16 cellular contexts compared by ENCODE assay signal in the genomic region with DNA sequence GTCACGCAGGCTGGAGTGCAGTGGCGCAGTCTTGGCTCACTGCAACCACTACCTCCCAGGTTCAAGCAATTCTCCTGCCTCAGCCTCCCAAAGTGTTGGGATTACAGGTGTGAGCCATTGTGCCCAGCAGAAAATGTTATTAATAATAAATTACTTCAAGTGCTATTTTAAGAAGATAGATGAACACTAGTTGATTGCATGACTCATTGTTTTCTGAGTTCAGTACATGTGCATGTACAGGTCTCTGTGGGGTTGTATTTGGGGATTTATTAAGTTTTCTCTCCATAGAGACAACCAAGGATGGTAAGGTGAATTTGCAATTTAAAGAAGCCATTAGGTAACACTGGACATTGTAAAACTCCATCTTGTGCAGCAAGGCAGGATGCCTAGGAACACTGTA. TPM values are rescaled to one million over a fixed set of nuclear protein-coding genes. Genes with fewer than 3 reads are reported as not detected.
DNase-seq lines count a peak whose midpoint lies in the region; ATAC-seq, FAIRE-seq and TF ChIP-seq lines count a peak whose summit lies in the region.
"Had no signal": no experiment of that assay in that cellular context is flagged by ENCODE, and none has a peak within 500 bp of the region (broad histone marks: within the 10 kb centered on the region; RNA-seq: fewer than 3 reads in every experiment).

No MANE protein-coding gene starts in this region.

- no peak overlapping the region for H3K4me3 ChIP-seq in bronchial epithelial cell (ENCODE audit: low read depth, low read length)
- H3K4me3 ChIP-seq in Caco-2 (ENCODE audit: low read depth, low read length) = no peak overlapping the region
- no peak overlapping the region for H3K4me3 ChIP-seq in endodermal cell (ENCODE audit: low read length)
- H3K4me3 ChIP-seq in gastroesophageal sphincter = no peak overlapping the region

- no TSS peak for BruUV-seq in Caco-2 (replicated peaks; lab: Mats Ljungman, UMichigan)

- POLR2A ChIA-PET in Caco-2 (lab: Charles Lee) = no interaction called here

- no peaks in the 10 kb centered on the region for H3K36me3 Mint-ChIP-seq in natural killer cell treated with Interleukin-12 subunit alpha and Interleukin-12 subunit beta and Interleukin-15 and Interleukin-18, amount 100 ng/mL, for 72 hours
- H3K36me3 Mint-ChIP-seq in natural killer cell (no peaks in the 10 kb centered on the region), Caco-2 (ENCODE audit: insufficient read depth, unreplicated experiment) (no peaks in the 10 kb centered on the region), endodermal cell (ENCODE audit: low read depth) (no peaks in the 10 kb centered on the region)

- H3K27me3 Mint-ChIP-seq in natural killer cell treated with Interleukin-12 subunit alpha and Interleukin-12 subunit beta and Interleukin-15 and Interleukin-18, amount 100 ng/mL, for 72 hours = peaks cover 0 to 5% of the 10 kb centered on the region in 2 donors
- H3K27me3 Mint-ChIP-seq in natural killer cell (ENCODE audit: low read depth in 2 of 2) (peaks cover 0 to 2% of the 10 kb centered on the region in 2 donors), Caco-2 (ENCODE audit: insufficient read depth, unreplicated experiment) (no peaks in the 10 kb centered on the region), endodermal cell (ENCODE audit: insufficient read depth) (no peaks in the 10 kb centered on the region)

- H3K36me3 ChIP-seq in bronchial epithelial cell (ENCODE audit: control insufficient read depth, insufficient read depth, low read length) (no peaks in the 10 kb centered on the region), Caco-2 (ENCODE audit: control insufficient read depth, insufficient read depth, low read length) (no peaks in the 10 kb centered on the region), endodermal cell (ENCODE audit: control insufficient read depth, insufficient read depth, low read length) (no peaks in the 10 kb centered on the region), gastroesophageal sphincter (no peaks in the 10 kb centered on the region)

- H3K4me3 Mint-ChIP-seq in natural killer cell treated with Interleukin-12 subunit alpha and Interleukin-12 subunit beta and Interleukin-15 and Interleukin-18, amount 100 ng/mL, for 72 hours = peak overlapping the region; percentile 1
- H3K4me3 Mint-ChIP-seq in natural killer cell (no peak overlapping the region), Caco-2 (ENCODE audit: unreplicated experiment) (no peak overlapping the region), endodermal cell (no peak overlapping the region)

- H3K27ac ChIP-seq in foreskin keratinocyte (no peak overlapping the region), endodermal cell (ENCODE audit: low read depth, low read length) (no peak overlapping the region), gastroesophageal sphincter (no peak overlapping the region)
- H3K27ac ChIP-seq: C4-2B had no signal

- WGBS in endodermal cell (ENCODE audit: insufficient coverage in 1 of 2, insufficient read length in 1 of 2), 2 experiments = 87% methylated on average over 2 of the region's 2 CpGs; no CpG with 5 or more reads in 1 of the 2 experiments
- WGBS in gastroesophageal sphincter (ENCODE audit: low coverage in 1 of 2), 2 donors = 96% methylated on average over 2 of the region's 2 CpGs; no CpG with 5 or more reads in 1 of the 2 donors

- peaks cover 10 to 15% of the 10 kb centered on the region in 2 donors for H3K4me1 Mint-ChIP-seq in natural killer cell treated with Interleukin-12 subunit alpha and Interleukin-12 subunit beta and Interleukin-15 and Interleukin-18, amount 100 ng/mL, for 72 hours (ENCODE audit: low read depth in 2 of 2)
- H3K4me1 Mint-ChIP-seq in natural killer cell (no peaks in the 10 kb centered on the region), Caco-2 (ENCODE audit: low read depth, unreplicated experiment) (no peaks in the 10 kb centered on the region), endodermal cell (no peaks in the 10 kb centered on the region)

- CTCF ChIA-PET in Caco-2 (lab: Charles Lee) = no interaction called here

- H3K9me3 ChIP-seq in Caco-2 (no peaks in the 10 kb centered on the region), endodermal cell (ENCODE audit: control insufficient read depth, low read length) (no peaks in the 10 kb centered on the region), gastroesophageal sphincter (no peaks in the 10 kb centered on the region)

- no peak for ATAC-seq in natural killer cell treated with Interleukin-12 subunit alpha and Interleukin-12 subunit beta and Interleukin-15 and Interleukin-18, amount 100 ng/mL, for 72 hours
- no peak for ATAC-seq in natural killer cell
- peak; percentile 16 for ATAC-seq in foreskin keratinocyte
- ATAC-seq in GM18511 (IDR thresholded peaks at IDR 0.05; ENCODE audit: unreplicated experiment) = no peak
- no peak for ATAC-seq in gastroesophageal sphincter

- FAIRE-seq in bronchial epithelial cell (lab: Jason Lieb, UNC) = no peak

- H3K27me3 ChIP-seq in bronchial epithelial cell (ENCODE audit: control insufficient read depth, insufficient read depth, low read length) (no peaks in the 10 kb centered on the region), foreskin keratinocyte (no peaks in the 10 kb centered on the region), Caco-2 (replicated peaks; ENCODE audit: control insufficient read depth, insufficient read depth, low read length) (no peaks in the 10 kb centered on the region), endodermal cell (ENCODE audit: control insufficient read depth, insufficient read depth, low read length, poor library complexity, severe bottlenecking) (no peaks in the 10 kb centered on the region), gastroesophageal sphincter (no peaks in the 10 kb centered on the region)

- no peak overlapping the region for H3K27ac Mint-ChIP-seq in natural killer cell treated with Interleukin-12 subunit alpha and Interleukin-12 subunit beta and Interleukin-15 and Interleukin-18, amount 100 ng/mL, for 72 hours
- H3K27ac Mint-ChIP-seq in natural killer cell (no peak overlapping the region), Caco-2 (ENCODE audit: unreplicated experiment) (no peak overlapping the region), endodermal cell (no peak overlapping the region)

- H3K4me1 ChIP-seq in foreskin keratinocyte = no peaks in the 10 kb centered on the region
- H3K4me1 ChIP-seq in Caco-2 = no peaks in the 10 kb centered on the region
- no peaks in the 10 kb centered on the region for H3K4me1 ChIP-seq in endodermal cell (ENCODE audit: control insufficient read depth, insufficient read depth, low read length)
- H3K4me1 ChIP-seq in gastroesophageal sphincter = no peaks in the 10 kb centered on the region

- DNase-seq in natural killer cell treated with Interleukin-12 subunit alpha and Interleukin-12 subunit beta and Interleukin-15 and Interleukin-18, amount 100 ng/mL, for 72 hours (ENCODE audit: low spot score) = no peak
- no peak for DNase-seq in natural killer cell
- DNase-seq in bronchial epithelial cell (ENCODE audit: low read depth) = peak; percentile 10
- DNase-seq in foreskin keratinocyte = no peak
- no peak for DNase-seq in Caco-2
- DNase-seq in endodermal cell = no peak
- DNase-seq: ACHN, GF-D8, NCI-H1105 treated with DMSO at 0.1 percent for 48 hours, NCI-H1694, NCI-H2081 treated with DMSO at 0.1 percent for 48 hours, OCI-M1, SHP77 had no signal

- no peak overlapping the region for H3K9ac ChIP-seq in endodermal cell (ENCODE audit: extremely low read depth, low read length, poor library complexity, severe bottlenecking)

- TF ChIP-seq CTCF in natural killer cell (IDR thresholded peaks at IDR 0.05) (no peak), bronchial epithelial cell (IDR thresholded peaks at IDR 0.05; ENCODE audit: insufficient read depth, low read length, severe bottlenecking) (no peak), foreskin keratinocyte (conservative IDR thresholded peaks at IDR 0.05) (no peak), Caco-2 (IDR thresholded peaks at IDR 0.05; ENCODE audit: insufficient read depth in 1 of 2, low read depth in 1 of 2, low read length in 1 of 2, severe bottlenecking in 1 of 2, unreplicated experiment in 1 of 2) (no peak), endodermal cell (conservative IDR thresholded peaks at IDR 0.05) (no peak), gastroesophageal sphincter (IDR thresholded peaks at IDR 0.05) (no peak)

- TF ChIP-seq POLR2A in gastroesophageal sphincter (IDR thresholded peaks at IDR 0.05) = no peak

- intact Hi-C loops in natural killer cell (cut with micrococcal nuclease) = no loop called here
- intact Hi-C loops in Caco-2 (cut with micrococcal nuclease; ENCODE audit: unreplicated experiment) = no loop called here

- TF ChIP-seq EP300 in gastroesophageal sphincter (IDR thresholded peaks at IDR 0.05) = no peak

- H3K9me3 Mint-ChIP-seq in natural killer cell treated with Interleukin-12 subunit alpha and Interleukin-12 subunit beta and Interleukin-15 and Interleukin-18, amount 100 ng/mL, for 72 hours = no peaks in the 10 kb centered on the region
- H3K9me3 Mint-ChIP-seq in natural killer cell (no peaks in the 10 kb centered on the region), Caco-2 (ENCODE audit: unreplicated experiment) (no peaks in the 10 kb centered on the region), endodermal cell (no peaks in the 10 kb centered on the region)

RNA-seq across cellular contexts. Expression of gene TMPO, which starts 49.4 kb away (rescaled TPM):
- total RNA-seq in natural killer cell treated with Interleukin-12 subunit alpha and Interleukin-12 subunit beta and Interleukin-15 and Interleukin-18, amount 100 ng/mL, for 72 hours = 100 to 1,000 TPM; 147 to 219 TPM
- total RNA-seq in natural killer cell (10 to 100 TPM; 72.8 to 89.4 (median 85.5) TPM), bronchial epithelial cell (34.1 and 45.0 TPM in 2 replicates), foreskin keratinocyte (122 and 145 TPM in 2 replicates), Caco-2 (2022) (203 and 212 TPM in 2 replicates), endodermal cell (100 to 1,000 TPM; 176 to 203 TPM), gastroesophageal sphincter (10 to 100 TPM; 42.3 to 56.7 (median 53.7) TPM)
- 34.2 and 47.8 TPM in 2 replicates for polyA plus RNA-seq in foreskin keratinocyte
- polyA plus RNA-seq in endodermal cell (2013, experiment 1 of 2) = 186 TPM
- polyA plus RNA-seq in endodermal cell (2013, experiment 2 of 2) = 205 TPM
